In the genomic region with DNA sequence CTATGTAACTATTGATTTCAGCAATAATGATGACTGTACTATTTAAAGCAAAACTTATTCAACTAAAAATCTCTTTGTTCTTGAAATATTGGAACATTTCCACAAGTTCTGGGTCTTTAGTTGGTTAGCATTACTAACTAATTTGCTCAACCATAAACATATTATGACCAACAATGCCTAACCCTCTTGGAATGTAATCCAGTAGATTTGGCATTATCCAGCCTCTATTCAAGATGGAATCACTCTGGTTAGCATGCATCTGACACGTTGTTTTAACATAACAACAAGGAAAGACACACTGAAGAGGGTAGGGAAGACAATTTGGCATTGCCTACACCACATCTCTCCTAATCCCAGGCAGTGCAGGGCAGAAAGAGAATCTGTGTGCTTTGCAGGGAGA, we compare ENCODE assay signal across 23 cellular contexts.
"Had no signal": no experiment of that assay in that cellular context is flagged by ENCODE, and none has a peak within 500 bp of the region (broad histone marks: within the 10 kb centered on the region; RNA-seq: fewer than 3 reads in every experiment).

No MANE protein-coding gene starts in this region.

- H3K27me3 ChIP-seq: adrenal gland, foreskin keratinocyte, heart left ventricle, spleen, suprapubic skin, tibial artery had no signal

- ATAC-seq: activated naive CD4-positive, alpha-beta T cell treated with anti-CD3 and anti-CD28 coated beads, Interleukin-2, amount 50 U/mL, for 72 hours; activated T-cell treated with anti-CD3 and anti-CD28 coated beads, Interleukin-2, amount 50 U/mL, for 4 hours; activated T-helper 17 cell treated with anti-CD3 and anti-CD28 coated beads, Interleukin-2, amount 50 U/mL, for 72 hours; esophagus mucosa; foreskin keratinocyte; heart left ventricle; naive thymus-derived CD4-positive, alpha-beta T cell; right cardiac atrium had no signal

- H3K4me1 ChIP-seq: adrenal gland, foreskin keratinocyte, heart left ventricle, spleen, suprapubic skin, tibial artery had no signal

- H3K9me3 ChIP-seq: adrenal gland, spleen had no signal

- H3K36me3 ChIP-seq: adrenal gland, heart left ventricle, spleen, suprapubic skin, tibial artery, WERI-Rb-1 had no signal

- H3K4me3 ChIP-seq: adrenal gland, heart left ventricle, spleen, suprapubic skin, tibial artery had no signal

- DNase-seq: activated CD4-positive, alpha-beta memory T cell treated with anti-CD3 and anti-CD28 coated beads for 36 hours; activated CD4-positive, alpha-beta T cell treated with anti-CD3 and anti-CD28 coated beads, Interleukin-2, amount 10 ng/mL, durations not matched to agents 24 days and 14 days; activated CD4-positive, CD25-positive, alpha-beta regulatory T cell treated with anti-CD3 and anti-CD28 coated beads, Interleukin-2, amount 50 U/mL, for 72 hours; activated T-cell treated with anti-CD3 and anti-CD28 coated beads, Interleukin-2, amount 50 U/mL, for 4 hours; adrenal gland; aorta; caudate nucleus; foreskin keratinocyte; heart left ventricle; hypothalamus; immature natural killer cell; midbrain; naive thymus-derived CD4-positive, alpha-beta T cell; right cardiac atrium; stimulated activated naive CD4-positive, alpha-beta T cell; T-helper 9 cell; tibial artery; WERI-Rb-1 had no signal

- H3K27ac ChIP-seq: adrenal gland, foreskin keratinocyte, heart left ventricle, spleen, suprapubic skin, tibial artery, WERI-Rb-1 had no signal
